Comparison of ENCODE assay signal across 13 cellular contexts in the genomic region with DNA sequence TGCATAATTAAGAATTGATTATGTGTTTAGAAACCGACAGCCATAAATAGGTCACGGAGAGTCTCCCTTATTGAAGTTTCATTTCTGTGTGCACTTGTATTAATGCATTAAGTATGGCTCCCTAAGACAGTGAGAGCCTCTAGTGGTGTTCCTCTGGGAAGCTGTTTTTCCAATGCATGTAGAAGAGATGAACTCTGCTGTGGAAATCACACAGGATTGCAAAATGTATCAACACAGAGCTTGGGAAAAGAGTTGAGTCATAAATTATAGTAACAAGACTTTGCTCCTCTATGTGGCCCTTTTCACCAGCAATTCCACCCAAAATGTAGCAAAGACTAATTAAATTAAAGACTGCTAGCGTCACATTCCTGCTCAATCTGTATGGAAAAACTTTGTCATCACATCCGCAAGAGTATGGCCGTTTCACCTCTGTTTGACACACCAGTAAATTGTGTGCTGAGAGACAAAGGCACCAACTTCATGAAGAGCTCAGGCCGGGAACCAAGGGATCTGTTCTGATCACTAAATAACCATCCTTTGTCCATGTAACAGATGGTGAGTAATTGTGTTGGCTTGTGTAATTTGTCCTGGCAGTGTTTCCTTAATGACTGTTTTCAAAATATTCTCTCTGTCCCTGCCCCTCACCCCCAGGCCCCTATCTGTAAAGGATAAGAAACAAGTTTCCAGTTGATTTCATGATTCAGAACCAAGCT.
DNase-seq lines count a peak whose midpoint lies in the region; ATAC-seq and TF ChIP-seq lines count a peak whose summit lies in the region.
"Had no signal": no experiment of that assay in that cellular context is flagged by ENCODE, and none has a peak within 500 bp of the region (broad histone marks: within the 10 kb centered on the region; RNA-seq: fewer than 3 reads in every experiment).

No MANE protein-coding gene starts in this region.

- no peak for TF ChIP-seq POLR2A in gastroesophageal sphincter (IDR thresholded peaks at IDR 0.05)

- H3K4me1 ChIP-seq in right atrium auricular region (no peaks in the 10 kb centered on the region), gastroesophageal sphincter (peaks cover 0 to 23% (median 0%) of the 10 kb centered on the region in 3 donors)

- ATAC-seq in Right ventricle myocardium inferior (peak; percentile 66), HG03469 (IDR thresholded peaks at IDR 0.05; ENCODE audit: unreplicated experiment) (no peak), gastroesophageal sphincter (no peak)
- ATAC-seq: GM23338 had no signal

- no peaks in the 10 kb centered on the region for H3K27me3 ChIP-seq in right atrium auricular region
- H3K27me3 ChIP-seq in H7 (ENCODE audit: control insufficient read depth, insufficient read depth, low read length) = no peaks in the 10 kb centered on the region
- no peaks in the 10 kb centered on the region for H3K27me3 ChIP-seq in gastroesophageal sphincter

- intact Hi-C loops in Right ventricle myocardium inferior (cut with DNase I) = no loop called here

- no peak for TF ChIP-seq EP300 in gastroesophageal sphincter (IDR thresholded peaks at IDR 0.05)

- H3K4me3 ChIP-seq in right atrium auricular region (no peak overlapping the region), H7 (ENCODE audit: insufficient read depth, low read depth, low read length) (no peak overlapping the region), gastroesophageal sphincter (no peak overlapping the region)
- H3K4me3 ChIP-seq: GM23338 had no signal

- peak overlapping the region in 1 of 2 donors; percentile 53 for H3K27ac ChIP-seq in right atrium auricular region
- peak overlapping the region in 1 of 4 donors; percentile 9 for H3K27ac ChIP-seq in gastroesophageal sphincter
- H3K27ac ChIP-seq: VCaP had no signal

- 53 to 72% methylated on average over 5 to 6 of the region's 6 CpGs for WGBS in gastroesophageal sphincter (ENCODE audit: low coverage in 1 of 2), 2 donors

- DNase-seq in Right ventricle myocardium inferior (ENCODE audit: missing footprints) (no peak), right atrium auricular region (ENCODE audit: low spot score) (no peak), brain pericyte (ENCODE audit: low read depth, low spot score) (peak; percentile 51), hepatic stellate cell (ENCODE audit: low spot score) (peak; percentile 63), H7 (no peak)
- DNase-seq in activated naive CD4-positive, alpha-beta T cell (lab: John Stamatoyannopoulos, UW) = no peak
- DNase-seq: AML-193, dermis blood vessel endothelial cell, SHP77 had no signal

- H3K36me3 ChIP-seq in right atrium auricular region (no peaks in the 10 kb centered on the region), H7 (replicated peaks; ENCODE audit: control insufficient read depth, insufficient read depth, low read length) (no peaks in the 10 kb centered on the region), gastroesophageal sphincter (no peaks in the 10 kb centered on the region)

- TF ChIP-seq CTCF in right atrium auricular region (IDR thresholded peaks at IDR 0.05) (no peak), gastroesophageal sphincter (IDR thresholded peaks at IDR 0.05) (no peak)

- H3K9me3 ChIP-seq in right atrium auricular region (no peaks in the 10 kb centered on the region), gastroesophageal sphincter (no peaks in the 10 kb centered on the region)

Comparison
In these comparisons a context has a peak if more than half of its experiments do, and no peak if none do; other contexts are left out.
1. DNase-seq: peak in brain pericyte (single experiment) and hepatic stellate cell (single experiment); none in Right ventricle myocardium inferior (single experiment), right atrium auricular region (single experiment), H7 (single experiment) and activated naive CD4-positive, alpha-beta T cell (0 of 4).